In the genomic region with DNA sequence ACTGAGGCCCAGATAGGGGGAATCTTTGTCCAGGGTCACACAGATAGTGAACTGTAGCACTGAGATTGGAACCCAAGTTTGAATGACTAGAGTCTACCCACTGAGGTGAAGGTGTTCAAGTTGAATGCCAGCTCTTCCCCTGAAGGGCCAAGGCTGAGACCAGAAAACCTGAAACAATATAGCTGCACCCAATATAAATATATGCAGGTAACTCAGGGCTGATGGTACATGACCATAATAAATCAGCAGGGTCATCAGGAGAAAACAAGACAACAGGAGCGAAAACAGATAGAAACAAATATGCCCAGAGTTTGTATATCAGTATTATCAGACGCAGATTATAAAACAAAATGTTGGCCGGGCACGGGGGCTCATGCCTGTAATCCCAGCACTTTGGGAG, we compare ENCODE assay signal across 25 cellular contexts.
"Had no signal": no experiment of that assay in that cellular context is flagged by ENCODE, and none has a peak within 500 bp of the region (broad histone marks: within the 10 kb centered on the region; RNA-seq: fewer than 3 reads in every experiment).

No MANE protein-coding gene starts in this region.

- ATAC-seq: left cardiac atrium; lower lobe of right lung; natural killer cell; stimulated activated effector memory CD8-positive, alpha-beta T cell treated with anti-CD3 and anti-CD28 coated beads, Interleukin-12 subunit alpha, Interleukin-12 subunit beta, amount 100 ng/mL, for 72 hours; stimulated activated naive CD8-positive, alpha-beta T cell treated with anti-CD3 and anti-CD28 coated beads, Interleukin-15, Interleukin-2, amounts not matched to agents 100 U/mL and 50 U/mL, for 24 hours had no signal

- H3K27ac Mint-ChIP-seq: mesothelial cell of epicardium; natural killer cell; neural progenitor cell; stimulated activated effector memory CD8-positive, alpha-beta T cell treated with anti-CD3 and anti-CD28 coated beads, Interleukin-12 subunit alpha, Interleukin-12 subunit beta, amount 100 ng/mL, for 72 hours had no signal

- H2AFZ ChIP-seq: hepatocyte, neural progenitor cell had no signal

- H3K9ac ChIP-seq: neural progenitor cell had no signal

- H3K36me3 Mint-ChIP-seq: memory B cell, mesothelial cell of epicardium, natural killer cell, neural progenitor cell had no signal

- DNase-seq: dermis blood vessel endothelial cell; erythroblast; foreskin melanocyte; head of caudate nucleus; kidney; left cardiac atrium; left ventricle myocardium inferior; lower lobe of right lung; natural killer cell; nucleus accumbens; ovary; small intestine; stimulated activated CD4-positive, alpha-beta T cell treated with anti-CD3 and anti-CD28 coated beads, Interleukin-12 subunit alpha, Interleukin-12 subunit beta, amount 100 ng/mL, for 4 hours; stimulated activated CD4-positive, alpha-beta T cell treated with anti-CD3 and anti-CD28 coated beads, Interleukin-2, amount 100 ng/mL, for 48 hours; stimulated activated naive CD8-positive, alpha-beta T cell treated with anti-CD3 and anti-CD28 coated beads, Interleukin-15, Interleukin-2, amounts not matched to agents 100 U/mL and 50 U/mL, for 24 hours; upper lobe of left lung; uterus had no signal

- H3K27ac ChIP-seq: hepatocyte, left ventricle myocardium inferior, lower lobe of right lung, neural progenitor cell, ovary, right atrium auricular region, suprapubic skin, tibial artery, upper lobe of left lung, uterus had no signal

- H3K9me3 Mint-ChIP-seq: memory B cell; natural killer cell; stimulated activated effector memory CD8-positive, alpha-beta T cell treated with anti-CD3 and anti-CD28 coated beads, Interleukin-12 subunit alpha, Interleukin-12 subunit beta, amount 100 ng/mL, for 72 hours had no signal

- H3K9me3 ChIP-seq: left ventricle myocardium inferior, lower lobe of right lung, ovary, right atrium auricular region, suprapubic skin, tibial artery, upper lobe of left lung, uterus had no signal

- H3K4me3 ChIP-seq: hepatocyte, left ventricle myocardium inferior, lower lobe of right lung, neural progenitor cell, ovary, right atrium auricular region, suprapubic skin, tibial artery, upper lobe of left lung, uterus had no signal

- H3K4me3 Mint-ChIP-seq: memory B cell; mesothelial cell of epicardium; natural killer cell; neural progenitor cell; stimulated activated effector memory CD8-positive, alpha-beta T cell treated with anti-CD3 and anti-CD28 coated beads, Interleukin-12 subunit alpha, Interleukin-12 subunit beta, amount 100 ng/mL, for 72 hours had no signal

- H3K27me3 Mint-ChIP-seq: memory B cell had no signal

- H3K4me2 ChIP-seq: hepatocyte, neural progenitor cell had no signal

- FAIRE-seq: kidney, small intestine had no signal

- H3K36me3 ChIP-seq: left ventricle myocardium inferior, lower lobe of right lung, neural progenitor cell, ovary, right atrium auricular region, suprapubic skin, tibial artery, upper lobe of left lung, uterus had no signal

- H3K27me3 ChIP-seq: hepatocyte, neural progenitor cell, ovary, right atrium auricular region, suprapubic skin, tibial artery, upper lobe of left lung, uterus had no signal
